ENCODE assay signal across 23 cellular contexts in the genomic region with DNA sequence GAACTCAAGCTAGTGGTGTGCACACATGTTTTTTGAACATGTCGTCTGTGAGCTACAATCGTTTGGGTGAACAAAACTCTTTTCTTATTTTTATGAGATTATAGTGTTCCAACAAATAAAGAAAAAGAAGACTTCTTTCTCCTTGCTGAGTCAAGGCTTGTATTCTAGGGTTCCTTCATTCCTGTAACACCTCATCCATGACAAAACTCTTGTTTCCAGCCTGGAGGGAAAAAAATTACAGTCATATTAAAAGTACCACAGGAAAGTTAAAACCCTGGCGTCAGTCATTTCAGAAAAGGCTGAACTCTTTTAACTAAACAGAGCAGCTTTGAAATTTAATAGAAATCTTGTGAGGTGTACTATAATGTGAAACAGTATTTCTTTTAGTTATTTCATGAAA.
DNase-seq lines count a peak whose midpoint lies in the region; ATAC-seq, FAIRE-seq and TF ChIP-seq lines count a peak whose summit lies in the region.
"Had no signal": no experiment of that assay in that cellular context is flagged by ENCODE, and none has a peak within 500 bp of the region (broad histone marks: within the 10 kb centered on the region; RNA-seq: fewer than 3 reads in every experiment).

No MANE protein-coding gene starts in this region.

- dilution Hi-C loops in mammary epithelial cell (cut with HindIII; ENCODE audit: low sequenced_read_pairs): no loop called here

- H3K27ac ChIP-seq in liver (ENCODE audit: low read depth in 1 of 2, low read length in 2 of 2): peak overlapping the region; percentile 77 to 81
- no peak overlapping the region for H3K27ac ChIP-seq in HepG2 (ENCODE audit: extremely low read length, insufficient read depth, low read length)
- peak overlapping the region; percentile 91 for H3K27ac ChIP-seq in mammary epithelial cell (ENCODE audit: insufficient read depth, low read depth, low read length)
- H3K27ac ChIP-seq in psoas muscle: no peak overlapping the region
- H3K27ac ChIP-seq: prostate gland, SK-N-MC, thyroid gland had no signal

- CTCF ChIA-PET in HepG2 (lab: Yijun Ruan, JAX; ENCODE audit: low intra/inter-chr PET ratio, low total read pairs): no interaction called here
- CTCF ChIA-PET in mammary epithelial cell (lab: Charles Lee; ENCODE audit: low non-redundant PET): interaction anchor here (0.5 kb wide), 1 partner anchor 497 kb away, joined by 3 read pairs; no protein-coding TSS in a partner anchor

- POLR2A ChIA-PET in HepG2 (lab: Yijun Ruan, JAX): no interaction called here

- intact Hi-C loops in HepG2 (cut with micrococcal nuclease; ENCODE audit: unreplicated experiment) (no loop called here), mammary epithelial cell (cut with micrococcal nuclease) (loop anchor here (1.0 to 10.0 kb wide), 5 partner anchors 214 to 1298 kb away; partner anchors contain the start of genes CPEB2 and RAB28), psoas muscle (cut with DNase I) (no loop called here)

- 89% methylated on average over 3 of the region's 3 CpGs for WGBS in liver
- WGBS in HepG2 (ENCODE audit: low lambda C conversion rate): 39% methylated on average over 3 of the region's 3 CpGs
- WGBS in mammary epithelial cell (ENCODE audit: low coverage, missing lambda C conversion rate): 29% methylated on average over 3 of the region's 3 CpGs
- 61 to 76% (median 68%) methylated on average over 3 of the region's 3 CpGs for WGBS in psoas muscle, 3 donors

- no peak overlapping the region for H2AFZ ChIP-seq in HepG2 (ENCODE audit: low read length)
- H2AFZ ChIP-seq in mammary epithelial cell (ENCODE audit: low read depth, low read length): peak overlapping the region; percentile 82

- H4K20me1 ChIP-seq in HepG2 (ENCODE audit: insufficient read depth, low read length) (no peaks in the 10 kb centered on the region), mammary epithelial cell (ENCODE audit: insufficient read depth, low read length) (no peaks in the 10 kb centered on the region)

- H3K4me1 ChIP-seq in liver (ENCODE audit: control insufficient read depth in 4 of 4, insufficient read depth in 4 of 4, low read length in 3 of 4) (peaks cover 14 to 52% (median 43%) of the 10 kb centered on the region in 4 donors), HepG2 (ENCODE audit: insufficient read depth, low read length) (peaks cover 7% of the 10 kb centered on the region), mammary epithelial cell (ENCODE audit: insufficient read depth, low read length) (peaks cover 40% of the 10 kb centered on the region), psoas muscle (no peaks in the 10 kb centered on the region)
- H3K4me1 ChIP-seq: BE2C, prostate gland, thyroid gland had no signal

- no peak for FAIRE-seq in HepG2 (lab: Jason Lieb, UNC)
- no peak for FAIRE-seq in GM12891 (lab: Jason Lieb, UNC)
- FAIRE-seq: G401.6, H54 had no signal

- in situ Hi-C loops in HepG2 (cut with HindIII; ENCODE audit: extremely low pct_ligation_motif_present, low pct_unique_long_range_greater_than_20kb) (no loop called here), mammary epithelial cell (cut with MboI; ENCODE audit: low sequenced_read_pairs in 2 of 2) (no loop called here)

- no peak for DNase-seq in HepG2 (ENCODE audit: low spot score)
- DNase-seq in mammary epithelial cell: peak; percentile 46
- peak; percentile 34 for DNase-seq in left kidney (ENCODE audit: low read depth, low spot score)
- no peak for DNase-seq in GM12891 (ENCODE audit: insufficient read length, low spot score)
- DNase-seq in psoas muscle: no peak
- DNase-seq in NCI-H1417 (lab: John Stamatoyannopoulos, UW): no peak
- no peak for DNase-seq in cerebellar cortex (ENCODE audit: low spot score)
- DNase-seq: activated CD4-positive, alpha-beta T cell treated with anti-CD3 and anti-CD28 coated beads, Interleukin-2, amount 50 U/mL, for 48 hours; activated naive CD4-positive, alpha-beta T cell treated with Interleukin-2 at 50 U/mL for 16 hours; BE2C; CD8-positive, alpha-beta memory T cell; dermis blood vessel endothelial cell; IMR-90; islet precursor cell; NCI-H1092; NCI-H187 treated with DMSO at 0.1 percent for 48 hours; stimulated activated naive CD8-positive, alpha-beta T cell treated with anti-CD3 and anti-CD28 coated beads, Interleukin-15, amount 100 ng/mL, for 72 hours; thyroid gland had no signal

- TF ChIP-seq RAD21 in liver (IDR thresholded peaks at IDR 0.05) (no peak), HepG2 (CRISPR knock-in tag; IDR thresholded peaks at IDR 0.05) (no peak)

- TF ChIP-seq POLR2A in HepG2 (IDR thresholded peaks at IDR 0.05; ENCODE audit: insufficient read depth in 1 of 2, low read depth in 2 of 2, low read length in 2 of 2): no peak
- no peak for TF ChIP-seq POLR2A in GM12891 (IDR thresholded peaks at IDR 0.05; ENCODE audit: low read depth, low read length)

- H3K27me3 ChIP-seq in liver (ENCODE audit: control insufficient read depth in 4 of 4, insufficient read depth in 4 of 4, low read length in 3 of 4) (no peaks in the 10 kb centered on the region), HepG2 (ENCODE audit: control insufficient read depth in 1 of 2, insufficient read depth in 2 of 2, low read length in 2 of 2) (no peaks in the 10 kb centered on the region; a peak in 1 of 5 replicates), mammary epithelial cell (ENCODE audit: insufficient read depth, low read length) (no peaks in the 10 kb centered on the region), psoas muscle (ENCODE audit: insufficient read depth in 3 of 3, low read length in 2 of 3) (no peaks in the 10 kb centered on the region)
- H3K27me3 ChIP-seq: BE2C, thyroid gland had no signal

- H3K79me2 ChIP-seq in HepG2 (ENCODE audit: insufficient read depth, low read length) (no peaks in the 10 kb centered on the region), mammary epithelial cell (ENCODE audit: insufficient read depth, low read length) (no peaks in the 10 kb centered on the region)

- H3K36me3 ChIP-seq in liver (ENCODE audit: control insufficient read depth in 4 of 4, insufficient read depth in 3 of 4, low read depth in 1 of 4, low read length in 3 of 4) (no peaks in the 10 kb centered on the region), HepG2 (replicated peaks in 1 of 2; ENCODE audit: control insufficient read depth in 1 of 2, insufficient read depth in 2 of 2, low read length in 2 of 2) (no peaks in the 10 kb centered on the region), mammary epithelial cell (ENCODE audit: insufficient read depth, low read length) (no peaks in the 10 kb centered on the region), psoas muscle (ENCODE audit: insufficient read depth in 1 of 2, low read depth in 1 of 2) (no peaks in the 10 kb centered on the region)
- H3K36me3 ChIP-seq: BE2C, prostate gland, thyroid gland had no signal

- no peaks in the 10 kb centered on the region for H3K9me3 ChIP-seq in liver (ENCODE audit: control insufficient read depth in 4 of 4, low read length in 3 of 4)
- 0 out of 2 replicates have a peak, but pooled peaks cover 7% of the 10 kb centered on the region for H3K9me3 ChIP-seq in HepG2 (ENCODE audit: low read length)
- H3K9me3 ChIP-seq in mammary epithelial cell (replicated peaks; ENCODE audit: insufficient read depth, low read length): no peaks in the 10 kb centered on the region
- no peaks in the 10 kb centered on the region for H3K9me3 ChIP-seq in psoas muscle
- H3K9me3 ChIP-seq: BE2C, prostate gland, thyroid gland had no signal

- TF ChIP-seq CTCF in liver (IDR thresholded peaks at IDR 0.05; ENCODE audit: low read depth, low read length, missing input control): no peak
- no peak for TF ChIP-seq CTCF in HepG2 (CRISPR knock-in tag; IDR thresholded peaks at IDR 0.05)
- TF ChIP-seq CTCF in mammary epithelial cell (conservative IDR thresholded peaks at IDR 0.05 in 1 of 2, IDR thresholded peaks at IDR 0.05 in 1 of 2; ENCODE audit: extremely low read depth in 1 of 2, insufficient read depth in 1 of 2, low read depth in 1 of 2, low read length in 2 of 2): no peak
- no peak for TF ChIP-seq CTCF in psoas muscle (IDR thresholded peaks at IDR 0.05)

- H3K4me2 ChIP-seq in HepG2 (ENCODE audit: low read depth, low read length): no peak overlapping the region
- peak overlapping the region; percentile 79 for H3K4me2 ChIP-seq in mammary epithelial cell (ENCODE audit: insufficient read depth, low read depth, low read length)

- ATAC-seq in HepG2 (no peak), psoas muscle (no peak)
- ATAC-seq: stimulated activated naive CD8-positive, alpha-beta T cell treated with anti-CD3 and anti-CD28 coated beads, Interleukin-15, amount 100 ng/mL, for 72 hours had no signal

- no peak overlapping the region for H3K4me3 ChIP-seq in liver (ENCODE audit: low read depth in 1 of 3, low read length in 3 of 3)
- H3K4me3 ChIP-seq in HepG2 (replicated peaks in 1 of 3; ENCODE audit: insufficient read depth in 1 of 3, low read depth in 2 of 3, low read length in 3 of 3): no peak overlapping the region
- no peak overlapping the region for H3K4me3 ChIP-seq in mammary epithelial cell (replicated peaks in 1 of 3; ENCODE audit: insufficient read depth in 1 of 3, low read depth in 2 of 3, low read length in 3 of 3)
- no peak overlapping the region for H3K4me3 ChIP-seq in psoas muscle
- H3K4me3 ChIP-seq: prostate gland, SK-N-MC, thyroid gland had no signal

- TF ChIP-seq EP300 in HepG2 (IDR thresholded peaks at IDR 0.05; ENCODE audit: low read depth in 2 of 2, low read length in 2 of 2): no peak
- no peak for TF ChIP-seq EP300 in HepG2 (CRISPR knock-in tag; IDR thresholded peaks at IDR 0.05; ENCODE audit: borderline replicate concordance)

- H3K9ac ChIP-seq in liver (ENCODE audit: low read depth in 1 of 2, low read length in 2 of 2) (no peak overlapping the region), HepG2 (ENCODE audit: insufficient read depth, low read depth, low read length) (no peak overlapping the region), mammary epithelial cell (ENCODE audit: insufficient read depth, low read length) (peak overlapping the region; percentile 10)

- BruUV-seq in HepG2 (replicated peaks; lab: Mats Ljungman, UMichigan) (no TSS peak), mammary epithelial cell (replicated peaks; lab: Mats Ljungman, UMichigan) (no TSS peak)

TF ChIP-seq in liver, 16 proteins besides CTCF, POLR2A, EP300 and RAD21 (continues in another document):
- TF ChIP-seq ATF3 (IDR thresholded peaks at IDR 0.05): no peak
- no peak for TF ChIP-seq FOXA2 (IDR thresholded peaks at IDR 0.05)

TF ChIP-seq in HepG2, 621 proteins besides CTCF, POLR2A, EP300 and RAD21 (continues in another document):
- TF ChIP-seq ZNF274 (CRISPR knock-in tag; IDR thresholded peaks at IDR 0.05) (no peak), GZF1 (CRISPR knock-in tag; IDR thresholded peaks at IDR 0.05) (no peak), ZNF501 (CRISPR knock-in tag; IDR thresholded peaks at IDR 0.05) (no peak), FOSL1 (CRISPR knock-in tag; IDR thresholded peaks at IDR 0.05; ENCODE audit: borderline replicate concordance) (no peak), CEBPG (CRISPR knock-in tag; IDR thresholded peaks at IDR 0.05) (no peak)

TF ChIP-seq in GM12891, 5 proteins besides CTCF, POLR2A, EP300 and RAD21:
- TF ChIP-seq TAF1 (IDR thresholded peaks at IDR 0.05; ENCODE audit: low read depth, low read length) (no peak), SPI1 (IDR thresholded peaks at IDR 0.05; ENCODE audit: low read depth, low read length) (no peak), POU2F2 (IDR thresholded peaks at IDR 0.05; ENCODE audit: low read depth, low read length) (no peak), PAX5 (IDR thresholded peaks at IDR 0.05; ENCODE audit: insufficient read depth, low read length, severe bottlenecking) (no peak), POLR2AphosphoS5 (IDR thresholded peaks at IDR 0.05; ENCODE audit: low read depth, low read length) (no peak)

Comparison
In these comparisons a context has a peak if more than half of its experiments do, and no peak if none do; other contexts are left out.
1. H3K27ac ChIP-seq: peak in liver (2 of 2) and mammary epithelial cell (single experiment); none in HepG2 (single experiment) and psoas muscle (single experiment).
2. DNase-seq: peak in mammary epithelial cell (single experiment) and left kidney (single experiment); none in HepG2 (single experiment), GM12891 (single experiment), psoas muscle (0 of 2), NCI-H1417 (0 of 3) and cerebellar cortex (single experiment).